In the genomic region with DNA sequence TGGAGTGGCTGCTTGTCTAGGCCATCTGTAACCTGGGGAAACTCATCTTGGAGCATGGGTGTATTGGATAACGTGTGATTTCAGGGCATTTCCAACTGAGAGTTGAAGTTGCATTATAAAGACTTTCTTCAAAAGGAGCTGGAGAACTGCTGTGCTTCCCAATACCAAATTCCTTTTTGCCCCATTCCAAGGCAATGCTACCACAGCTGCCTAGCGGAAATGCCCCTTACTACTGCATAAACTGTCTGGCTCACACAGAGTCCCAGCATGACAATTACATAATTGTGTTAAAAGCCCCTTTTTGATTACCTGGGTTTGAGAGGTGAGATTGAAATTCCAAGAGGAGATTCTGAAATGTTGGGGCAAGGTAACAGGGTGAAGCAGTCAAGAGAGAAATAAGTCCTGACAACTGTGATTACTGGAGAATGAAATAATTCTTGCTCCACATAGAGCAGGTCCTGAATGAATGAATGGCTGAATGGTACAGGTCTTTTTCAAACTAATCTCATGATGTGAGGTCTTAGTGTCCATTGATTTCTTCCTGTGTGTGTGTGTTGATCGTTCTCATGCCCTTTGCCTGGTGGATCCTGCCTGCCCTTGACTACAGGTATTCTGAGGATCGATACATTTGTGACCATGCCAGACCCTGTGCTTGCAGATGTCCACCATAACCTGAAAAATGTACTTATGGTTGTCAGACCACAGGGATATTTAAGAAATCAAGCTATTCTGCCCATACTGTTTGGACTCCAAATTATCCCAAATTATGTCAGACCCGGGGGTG, we compare ENCODE assay signal across 3 cellular contexts.
TF ChIP-seq lines count a peak whose summit lies in the region.

No MANE protein-coding gene starts in this region.

TF ChIP-seq in IMR-90, 13 proteins besides CTCF, POLR2A, EP300 and RAD21:
- no peak for TF ChIP-seq NFE2L2 (IDR thresholded peaks at IDR 0.05; ENCODE audit: low read depth, low read length)
- no peak for TF ChIP-seq MAFK (IDR thresholded peaks at IDR 0.05; ENCODE audit: low read depth, low read length)
- no peak for TF ChIP-seq MAZ (IDR thresholded peaks at IDR 0.05; ENCODE audit: borderline replicate concordance, low read depth, low read length)
- no peak for TF ChIP-seq FOS (IDR thresholded peaks at IDR 0.05; ENCODE audit: low read depth, low read length)
- TF ChIP-seq RFX5 (IDR thresholded peaks at IDR 0.05; ENCODE audit: low read depth, low read length) = no peak
- TF ChIP-seq, protein P1, sequence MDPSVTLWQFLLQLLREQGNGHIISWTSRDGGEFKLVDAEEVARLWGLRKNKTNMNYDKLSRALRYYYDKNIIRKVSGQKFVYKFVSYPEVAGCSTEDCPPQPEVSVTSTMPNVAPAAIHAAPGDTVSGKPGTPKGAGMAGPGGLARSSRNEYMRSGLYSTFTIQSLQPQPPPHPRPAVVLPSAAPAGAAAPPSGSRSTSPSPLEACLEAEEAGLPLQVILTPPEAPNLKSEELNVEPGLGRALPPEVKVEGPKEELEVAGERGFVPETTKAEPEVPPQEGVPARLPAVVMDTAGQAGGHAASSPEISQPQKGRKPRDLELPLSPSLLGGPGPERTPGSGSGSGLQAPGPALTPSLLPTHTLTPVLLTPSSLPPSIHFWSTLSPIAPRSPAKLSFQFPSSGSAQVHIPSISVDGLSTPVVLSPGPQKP (IDR thresholded peaks at IDR 0.05; ENCODE audit: borderline replicate concordance, low read depth, low read length) = no peak
- no peak for TF ChIP-seq CHD1 (IDR thresholded peaks at IDR 0.05; ENCODE audit: low read depth, low read length)
- TF ChIP-seq RCOR1 (IDR thresholded peaks at IDR 0.05; ENCODE audit: insufficient replicate concordance, low read length) = no peak
- no peak for TF ChIP-seq BHLHE40 (IDR thresholded peaks at IDR 0.05; ENCODE audit: low read depth, low read length)
- TF ChIP-seq, protein P2, sequence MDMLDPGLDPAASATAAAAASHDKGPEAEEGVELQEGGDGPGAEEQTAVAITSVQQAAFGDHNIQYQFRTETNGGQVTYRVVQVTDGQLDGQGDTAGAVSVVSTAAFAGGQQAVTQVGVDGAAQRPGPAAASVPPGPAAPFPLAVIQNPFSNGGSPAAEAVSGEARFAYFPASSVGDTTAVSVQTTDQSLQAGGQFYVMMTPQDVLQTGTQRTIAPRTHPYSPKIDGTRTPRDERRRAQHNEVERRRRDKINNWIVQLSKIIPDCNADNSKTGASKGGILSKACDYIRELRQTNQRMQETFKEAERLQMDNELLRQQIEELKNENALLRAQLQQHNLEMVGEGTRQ (IDR thresholded peaks at IDR 0.05; ENCODE audit: low read depth, low read length) = no peak

TF ChIP-seq in neural cell, 6 proteins besides CTCF, POLR2A, EP300 and RAD21:
- no peak for TF ChIP-seq TAF1 (IDR thresholded peaks at IDR 0.05; ENCODE audit: low read depth)
- TF ChIP-seq, protein P3, sequence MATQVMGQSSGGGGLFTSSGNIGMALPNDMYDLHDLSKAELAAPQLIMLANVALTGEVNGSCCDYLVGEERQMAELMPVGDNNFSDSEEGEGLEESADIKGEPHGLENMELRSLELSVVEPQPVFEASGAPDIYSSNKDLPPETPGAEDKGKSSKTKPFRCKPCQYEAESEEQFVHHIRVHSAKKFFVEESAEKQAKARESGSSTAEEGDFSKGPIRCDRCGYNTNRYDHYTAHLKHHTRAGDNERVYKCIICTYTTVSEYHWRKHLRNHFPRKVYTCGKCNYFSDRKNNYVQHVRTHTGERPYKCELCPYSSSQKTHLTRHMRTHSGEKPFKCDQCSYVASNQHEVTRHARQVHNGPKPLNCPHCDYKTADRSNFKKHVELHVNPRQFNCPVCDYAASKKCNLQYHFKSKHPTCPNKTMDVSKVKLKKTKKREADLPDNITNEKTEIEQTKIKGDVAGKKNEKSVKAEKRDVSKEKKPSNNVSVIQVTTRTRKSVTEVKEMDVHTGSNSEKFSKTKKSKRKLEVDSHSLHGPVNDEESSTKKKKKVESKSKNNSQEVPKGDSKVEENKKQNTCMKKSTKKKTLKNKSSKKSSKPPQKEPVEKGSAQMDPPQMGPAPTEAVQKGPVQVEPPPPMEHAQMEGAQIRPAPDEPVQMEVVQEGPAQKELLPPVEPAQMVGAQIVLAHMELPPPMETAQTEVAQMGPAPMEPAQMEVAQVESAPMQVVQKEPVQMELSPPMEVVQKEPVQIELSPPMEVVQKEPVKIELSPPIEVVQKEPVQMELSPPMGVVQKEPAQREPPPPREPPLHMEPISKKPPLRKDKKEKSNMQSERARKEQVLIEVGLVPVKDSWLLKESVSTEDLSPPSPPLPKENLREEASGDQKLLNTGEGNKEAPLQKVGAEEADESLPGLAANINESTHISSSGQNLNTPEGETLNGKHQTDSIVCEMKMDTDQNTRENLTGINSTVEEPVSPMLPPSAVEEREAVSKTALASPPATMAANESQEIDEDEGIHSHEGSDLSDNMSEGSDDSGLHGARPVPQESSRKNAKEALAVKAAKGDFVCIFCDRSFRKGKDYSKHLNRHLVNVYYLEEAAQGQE (IDR thresholded peaks at IDR 0.05; ENCODE audit: borderline replicate concordance) = no peak
- no peak for TF ChIP-seq EZH2 (IDR thresholded peaks at IDR 0.05; ENCODE audit: borderline replicate concordance, insufficient read depth, low read length, poor library complexity, severe bottlenecking)
- TF ChIP-seq SMC3 (conservative IDR thresholded peaks at IDR 0.05; ENCODE audit: poor library complexity) = no peak
- no peak for TF ChIP-seq POLR2AphosphoS5 (IDR thresholded peaks at IDR 0.05)
- no peak for TF ChIP-seq MXI1 (conservative IDR thresholded peaks at IDR 0.05; ENCODE audit: poor library complexity, severe bottlenecking)

TF ChIP-seq in SK-N-SH treated with all-trans-retinoic acid at 6 μM for 48 hours, 23 proteins besides CTCF, POLR2A, EP300 and RAD21:
- TF ChIP-seq GLIS3 (CRISPR knock-in tag; IDR thresholded peaks at IDR 0.05) (no peak), ESRRG (CRISPR knock-in tag; IDR thresholded peaks at IDR 0.05) (no peak), CSDC2 (CRISPR knock-in tag; IDR thresholded peaks at IDR 0.05) (no peak), ZNF8 (CRISPR knock-in tag; IDR thresholded peaks at IDR 0.05) (no peak)
